1 cellular context compared by ENCODE assay signal in genomic region chr9:136799079-136799853, GRCh38.
A peak's percentile ranks its signal among the peaks of the same experiment; 100 is the strongest.
TF ChIP-seq lines count a peak whose summit lies in the region.

No MANE protein-coding gene starts in this region.

TF ChIP-seq in HepG2, 621 proteins besides CTCF, POLR2A, EP300 and RAD21 (continued from another document and continues in another):
- TF ChIP-seq BCL3 (CRISPR knock-in tag; IDR thresholded peaks at IDR 0.05) (peak; percentile 76), RFX5 (IDR thresholded peaks at IDR 0.05; ENCODE audit: low read depth, low read length) (no peak), SKI (IDR thresholded peaks at IDR 0.05; ENCODE audit: partially characterized antibody) (no peak), ZNF549 (CRISPR knock-in tag; IDR thresholded peaks at IDR 0.05) (no peak), MZF1 (CRISPR knock-in tag; IDR thresholded peaks at IDR 0.05; ENCODE audit: borderline replicate concordance) (no peak), ETV5 (CRISPR knock-in tag; IDR thresholded peaks at IDR 0.05; ENCODE audit: borderline replicate concordance) (peak; percentile 97), ZNF570 (CRISPR knock-in tag; IDR thresholded peaks at IDR 0.05; ENCODE audit: borderline replicate concordance) (no peak), ZSCAN22 (CRISPR knock-in tag; IDR thresholded peaks at IDR 0.05) (no peak; the same call in 1 of the 2 replicates), ZNF383 (CRISPR knock-in tag; IDR thresholded peaks at IDR 0.05; ENCODE audit: borderline replicate concordance) (no peak), TBL1XR1 (IDR thresholded peaks at IDR 0.05; ENCODE audit: borderline replicate concordance, low read length, partially characterized antibody) (no peak), ZNF143 (CRISPR knock-in tag; IDR thresholded peaks at IDR 0.05) (0 out of 2 replicates have a peak, but pooled peaks have one; percentile 35), BRD4 (CRISPR knock-in tag; IDR thresholded peaks at IDR 0.05) (peak; percentile 78), SALL1 (CRISPR knock-in tag; IDR thresholded peaks at IDR 0.05) (peak; percentile 84), ZNF224 (CRISPR knock-in tag; IDR thresholded peaks at IDR 0.05) (0 out of 2 replicates have a peak, but pooled peaks have one; percentile 58), SP5 (CRISPR knock-in tag; IDR thresholded peaks at IDR 0.05; ENCODE audit: borderline replicate concordance, low read depth) (peak; percentile 97), KLF9 (CRISPR knock-in tag; IDR thresholded peaks at IDR 0.05; ENCODE audit: low read depth) (peak; percentile 19; the same call in 1 of the 2 replicates), ZNF232 (CRISPR knock-in tag; IDR thresholded peaks at IDR 0.05; ENCODE audit: borderline replicate concordance) (peak; percentile 86), CBX5 (CRISPR knock-in tag; IDR thresholded peaks at IDR 0.05; ENCODE audit: borderline replicate concordance) (no peak), KLF16 (CRISPR knock-in tag; IDR thresholded peaks at IDR 0.05) (peak in 1 of 2 experiments; percentile 79; a peak in 2 of 4 replicates), GLI4 (CRISPR knock-in tag; IDR thresholded peaks at IDR 0.05; ENCODE audit: borderline replicate concordance) (peak; percentile 86; the same call in 1 of the 2 replicates), MED1 (CRISPR knock-in tag; IDR thresholded peaks at IDR 0.05) (peak; percentile 99), ZNF784 (CRISPR knock-in tag; IDR thresholded peaks at IDR 0.05; ENCODE audit: borderline replicate concordance) (no peak; the same call in 1 of the 2 replicates), HOXA3 (CRISPR knock-in tag; IDR thresholded peaks at IDR 0.05) (peak; percentile 85), HCFC1 (IDR thresholded peaks at IDR 0.05; ENCODE audit: low read depth, low read length) (no peak), ZNF180 (CRISPR knock-in tag; IDR thresholded peaks at IDR 0.05; ENCODE audit: borderline replicate concordance, low read depth) (no peak), ZNF33A (CRISPR knock-in tag; IDR thresholded peaks at IDR 0.05; ENCODE audit: borderline replicate concordance) (no peak), ZC3H13 (CRISPR knock-in tag; IDR thresholded peaks at IDR 0.05) (peak; percentile 95; the same call in 1 of the 2 replicates), BORCS8-MEF2B (CRISPR knock-in tag; IDR thresholded peaks at IDR 0.05) (0 out of 2 replicates have a peak, but pooled peaks have one; percentile 59), ARNTL (CRISPR knock-in tag; IDR thresholded peaks at IDR 0.05) (peak; percentile 85), FOXA3 (CRISPR knock-in tag; IDR thresholded peaks at IDR 0.05) (peak; percentile 91), U2AF2 (IDR thresholded peaks at IDR 0.05; ENCODE audit: low read depth, low read length) (0 out of 2 replicates have a peak, but pooled peaks have one; percentile 50), RFX3 (CRISPR knock-in tag; IDR thresholded peaks at IDR 0.05) (no peak), ZHX2 (IDR thresholded peaks at IDR 0.05; ENCODE audit: low read depth) (peak; percentile 40; the same call in 1 of the 2 replicates), ZHX2 (CRISPR knock-in tag; IDR thresholded peaks at IDR 0.05; ENCODE audit: borderline replicate concordance) (0 out of 2 replicates have a peak, but pooled peaks have one; percentile 64), SCMH1 (CRISPR knock-in tag; IDR thresholded peaks at IDR 0.05; ENCODE audit: borderline replicate concordance) (no peak), JARID2 (CRISPR knock-in tag; IDR thresholded peaks at IDR 0.05; ENCODE audit: insufficient replicate concordance) (no peak), SP4 (CRISPR knock-in tag; IDR thresholded peaks at IDR 0.05) (peak; percentile 65), FOXM1 (CRISPR knock-in tag; IDR thresholded peaks at IDR 0.05) (no peak), TCF12 (IDR thresholded peaks at IDR 0.05) (no peak), TCF12 (CRISPR knock-in tag; IDR thresholded peaks at IDR 0.05) (peak; percentile 84), NBN (conservative IDR thresholded peaks at IDR 0.05) (no peak), MEIS1 (CRISPR knock-in tag; IDR thresholded peaks at IDR 0.05; ENCODE audit: borderline replicate concordance) (peak; percentile 63; the same call in 1 of the 2 replicates), ZNF550 (CRISPR knock-in tag; IDR thresholded peaks at IDR 0.05; ENCODE audit: borderline replicate concordance) (no peak)
- TF ChIP-seq, protein P1, sequence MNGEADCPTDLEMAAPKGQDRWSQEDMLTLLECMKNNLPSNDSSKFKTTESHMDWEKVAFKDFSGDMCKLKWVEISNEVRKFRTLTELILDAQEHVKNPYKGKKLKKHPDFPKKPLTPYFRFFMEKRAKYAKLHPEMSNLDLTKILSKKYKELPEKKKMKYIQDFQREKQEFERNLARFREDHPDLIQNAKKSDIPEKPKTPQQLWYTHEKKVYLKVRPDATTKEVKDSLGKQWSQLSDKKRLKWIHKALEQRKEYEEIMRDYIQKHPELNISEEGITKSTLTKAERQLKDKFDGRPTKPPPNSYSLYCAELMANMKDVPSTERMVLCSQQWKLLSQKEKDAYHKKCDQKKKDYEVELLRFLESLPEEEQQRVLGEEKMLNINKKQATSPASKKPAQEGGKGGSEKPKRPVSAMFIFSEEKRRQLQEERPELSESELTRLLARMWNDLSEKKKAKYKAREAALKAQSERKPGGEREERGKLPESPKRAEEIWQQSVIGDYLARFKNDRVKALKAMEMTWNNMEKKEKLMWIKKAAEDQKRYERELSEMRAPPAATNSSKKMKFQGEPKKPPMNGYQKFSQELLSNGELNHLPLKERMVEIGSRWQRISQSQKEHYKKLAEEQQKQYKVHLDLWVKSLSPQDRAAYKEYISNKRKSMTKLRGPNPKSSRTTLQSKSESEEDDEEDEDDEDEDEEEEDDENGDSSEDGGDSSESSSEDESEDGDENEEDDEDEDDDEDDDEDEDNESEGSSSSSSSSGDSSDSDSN (CRISPR knock-in tag; IDR thresholded peaks at IDR 0.05) = peak; percentile 72
- TF ChIP-seq, protein P2, sequence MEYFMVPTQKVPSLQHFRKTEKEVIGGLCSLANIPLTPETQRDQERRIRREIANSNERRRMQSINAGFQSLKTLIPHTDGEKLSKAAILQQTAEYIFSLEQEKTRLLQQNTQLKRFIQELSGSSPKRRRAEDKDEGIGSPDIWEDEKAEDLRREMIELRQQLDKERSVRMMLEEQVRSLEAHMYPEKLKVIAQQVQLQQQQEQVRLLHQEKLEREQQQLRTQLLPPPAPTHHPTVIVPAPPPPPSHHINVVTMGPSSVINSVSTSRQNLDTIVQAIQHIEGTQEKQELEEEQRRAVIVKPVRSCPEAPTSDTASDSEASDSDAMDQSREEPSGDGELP (IDR thresholded peaks at IDR 0.05; ENCODE audit: borderline replicate concordance, low read depth) = peak; percentile 52; the same call in 1 of the 2 replicates
- TF ChIP-seq, protein P3, sequence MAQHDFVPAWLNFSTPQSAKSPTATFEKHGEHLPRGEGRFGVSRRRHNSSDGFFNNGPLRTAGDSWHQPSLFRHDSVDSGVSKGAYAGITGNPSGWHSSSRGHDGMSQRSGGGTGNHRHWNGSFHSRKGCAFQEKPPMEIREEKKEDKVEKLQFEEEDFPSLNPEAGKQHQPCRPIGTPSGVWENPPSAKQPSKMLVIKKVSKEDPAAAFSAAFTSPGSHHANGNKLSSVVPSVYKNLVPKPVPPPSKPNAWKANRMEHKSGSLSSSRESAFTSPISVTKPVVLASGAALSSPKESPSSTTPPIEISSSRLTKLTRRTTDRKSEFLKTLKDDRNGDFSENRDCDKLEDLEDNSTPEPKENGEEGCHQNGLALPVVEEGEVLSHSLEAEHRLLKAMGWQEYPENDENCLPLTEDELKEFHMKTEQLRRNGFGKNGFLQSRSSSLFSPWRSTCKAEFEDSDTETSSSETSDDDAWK (CRISPR knock-in tag; IDR thresholded peaks at IDR 0.05) = no peak
- TF ChIP-seq, protein P4, sequence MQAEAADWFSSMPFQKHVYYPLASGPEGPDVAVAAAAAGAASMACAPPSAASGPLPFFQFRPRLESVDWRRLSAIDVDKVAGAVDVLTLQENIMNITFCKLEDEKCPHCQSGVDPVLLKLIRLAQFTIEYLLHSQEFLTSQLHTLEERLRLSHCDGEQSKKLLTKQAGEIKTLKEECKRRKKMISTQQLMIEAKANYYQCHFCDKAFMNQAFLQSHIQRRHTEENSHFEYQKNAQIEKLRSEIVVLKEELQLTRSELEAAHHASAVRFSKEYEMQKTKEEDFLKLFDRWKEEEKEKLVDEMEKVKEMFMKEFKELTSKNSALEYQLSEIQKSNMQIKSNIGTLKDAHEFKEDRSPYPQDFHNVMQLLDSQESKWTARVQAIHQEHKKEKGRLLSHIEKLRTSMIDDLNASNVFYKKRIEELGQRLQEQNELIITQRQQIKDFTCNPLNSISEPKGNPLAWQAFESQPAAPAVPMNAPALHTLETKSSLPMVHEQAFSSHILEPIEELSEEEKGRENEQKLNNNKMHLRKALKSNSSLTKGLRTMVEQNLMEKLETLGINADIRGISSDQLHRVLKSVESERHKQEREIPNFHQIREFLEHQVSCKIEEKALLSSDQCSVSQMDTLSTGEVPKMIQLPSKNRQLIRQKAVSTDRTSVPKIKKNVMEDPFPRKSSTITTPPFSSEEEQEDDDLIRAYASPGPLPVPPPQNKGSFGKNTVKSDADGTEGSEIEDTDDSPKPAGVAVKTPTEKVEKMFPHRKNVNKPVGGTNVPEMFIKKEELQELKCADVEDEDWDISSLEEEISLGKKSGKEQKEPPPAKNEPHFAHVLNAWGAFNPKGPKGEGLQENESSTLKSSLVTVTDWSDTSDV (CRISPR knock-in tag; IDR thresholded peaks at IDR 0.05) = peak; percentile 59
- TF ChIP-seq, protein P5, sequence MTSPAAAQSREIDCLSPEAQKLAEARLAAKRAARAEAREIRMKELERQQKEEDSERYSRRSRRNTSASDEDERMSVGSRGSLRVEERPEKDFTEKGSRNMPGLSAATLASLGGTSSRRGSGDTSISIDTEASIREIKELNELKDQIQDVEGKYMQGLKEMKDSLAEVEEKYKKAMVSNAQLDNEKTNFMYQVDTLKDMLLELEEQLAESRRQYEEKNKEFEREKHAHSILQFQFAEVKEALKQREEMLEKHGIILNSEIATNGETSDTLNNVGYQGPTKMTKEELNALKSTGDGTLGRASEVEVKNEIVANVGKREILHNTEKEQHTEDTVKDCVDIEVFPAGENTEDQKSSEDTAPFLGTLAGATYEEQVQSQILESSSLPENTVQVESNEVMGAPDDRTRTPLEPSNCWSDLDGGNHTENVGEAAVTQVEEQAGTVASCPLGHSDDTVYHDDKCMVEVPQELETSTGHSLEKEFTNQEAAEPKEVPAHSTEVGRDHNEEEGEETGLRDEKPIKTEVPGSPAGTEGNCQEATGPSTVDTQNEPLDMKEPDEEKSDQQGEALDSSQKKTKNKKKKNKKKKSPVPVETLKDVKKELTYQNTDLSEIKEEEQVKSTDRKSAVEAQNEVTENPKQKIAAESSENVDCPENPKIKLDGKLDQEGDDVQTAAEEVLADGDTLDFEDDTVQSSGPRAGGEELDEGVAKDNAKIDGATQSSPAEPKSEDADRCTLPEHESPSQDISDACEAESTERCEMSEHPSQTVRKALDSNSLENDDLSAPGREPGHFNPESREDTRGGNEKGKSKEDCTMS (CRISPR knock-in tag; conservative IDR thresholded peaks at IDR 0.05) = no peak
